23 cellular contexts compared by ENCODE assay signal in the genomic region with DNA sequence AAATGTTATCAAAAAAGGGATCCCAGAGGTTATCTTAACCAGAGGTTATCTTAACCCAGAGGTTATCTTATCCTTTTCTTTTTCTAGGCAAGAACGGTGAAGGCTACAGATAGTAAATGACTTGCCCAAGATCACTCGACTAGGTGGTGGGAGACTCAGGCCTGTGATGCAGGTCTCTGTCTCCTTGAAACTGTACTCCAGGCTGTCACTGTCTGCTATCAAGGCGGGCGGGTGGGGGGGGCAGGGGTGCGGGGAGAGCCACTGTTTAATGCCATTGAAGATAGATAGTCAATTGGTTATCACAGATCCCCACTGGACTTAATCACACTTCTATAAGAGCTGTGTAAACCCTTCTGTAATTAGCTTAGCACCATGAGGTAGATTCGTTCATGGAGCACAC.
DNase-seq lines count a peak whose midpoint lies in the region; ATAC-seq, FAIRE-seq and TF ChIP-seq lines count a peak whose summit lies in the region.
"Had no signal": no experiment of that assay in that cellular context is flagged by ENCODE, and none has a peak within 500 bp of the region (broad histone marks: within the 10 kb centered on the region; RNA-seq: fewer than 3 reads in every experiment).

No MANE protein-coding gene starts in this region.

- dilution Hi-C loops in keratinocyte (cut with MboI; ENCODE audit: extremely low pct_ligation_motif_present, low sequenced_read_pairs): no loop called here

- H3K36me3 ChIP-seq in Caco-2 (ENCODE audit: control insufficient read depth, insufficient read depth, low read length) (no peaks in the 10 kb centered on the region), endodermal cell (ENCODE audit: control insufficient read depth, insufficient read depth, low read length) (no peaks in the 10 kb centered on the region), keratinocyte (ENCODE audit: control insufficient read depth in 2 of 2, extremely low read depth in 1 of 2, insufficient read depth in 2 of 2, low read length in 2 of 2) (no peaks in the 10 kb centered on the region)
- H3K36me3 ChIP-seq: BE2C, BLaER1 had no signal

- H3K9ac ChIP-seq in endodermal cell (ENCODE audit: extremely low read depth, low read length, poor library complexity, severe bottlenecking): no peak overlapping the region
- H3K9ac ChIP-seq in keratinocyte (ENCODE audit: control insufficient read depth, extremely low read depth, insufficient read depth, low read length): no peak overlapping the region
- H3K9ac ChIP-seq: BLaER1 had no signal

- DNase-seq in Caco-2 (peak; percentile 25 to 45), endodermal cell (peak; percentile 69), keratinocyte (ENCODE audit: low read depth, low spot score) (no peak), RKO (ENCODE audit: low spot score) (no peak), SHP77 (lab: John Stamatoyannopoulos, UW) (no peak)
- DNase-seq: 8988T; ACHN; BE2C; C1 segment of cervical spinal cord; Calu3; CD4-positive, alpha-beta memory T cell; CD4-positive, CD25-positive, alpha-beta regulatory T cell; CD8-positive, alpha-beta memory T cell; COR-L47; DMS79 treated with DMSO at 0.1 percent for 48 hours; GF-D8 had no signal

- H3K4me3 Mint-ChIP-seq in Caco-2 (ENCODE audit: unreplicated experiment): no peak overlapping the region
- H3K4me3 Mint-ChIP-seq in endodermal cell: no peak overlapping the region
- H3K4me3 Mint-ChIP-seq: CD14-positive monocyte; CD4-positive, alpha-beta memory T cell; CD4-positive, CD25-positive, alpha-beta regulatory T cell; CD8-positive, alpha-beta memory T cell had no signal

- H3K4me2 ChIP-seq in keratinocyte (ENCODE audit: control insufficient read depth, extremely low read depth, insufficient read depth, low read depth, low read length): no peak overlapping the region
- H3K4me2 ChIP-seq: BLaER1 had no signal

- H3K4me3 ChIP-seq in Caco-2 (ENCODE audit: low read depth, low read length) (no peak overlapping the region), endodermal cell (ENCODE audit: low read length) (peak overlapping the region; percentile 39), keratinocyte (ENCODE audit: control insufficient read depth in 2 of 3, extremely low read depth in 1 of 3, insufficient read depth in 2 of 3, low read depth in 1 of 3, low read length in 3 of 3) (no peak overlapping the region)
- H3K4me3 ChIP-seq: BLaER1 had no signal

- no peaks in the 10 kb centered on the region for H3K36me3 Mint-ChIP-seq in Caco-2 (ENCODE audit: insufficient read depth, unreplicated experiment)
- peaks cover 1% of the 10 kb centered on the region for H3K36me3 Mint-ChIP-seq in endodermal cell (ENCODE audit: low read depth)
- H3K36me3 Mint-ChIP-seq: CD14-positive monocyte; CD4-positive, alpha-beta memory T cell; CD4-positive, CD25-positive, alpha-beta regulatory T cell; CD8-positive, alpha-beta memory T cell had no signal

- FAIRE-seq in keratinocyte (lab: Jason Lieb, UNC): peak; percentile 41
- FAIRE-seq: A204.1, G401.6, GM12891, GM18507 had no signal

- H3K4me1 Mint-ChIP-seq in Caco-2 (ENCODE audit: low read depth, unreplicated experiment) (no peaks in the 10 kb centered on the region), endodermal cell (peaks cover 33% of the 10 kb centered on the region)
- H3K4me1 Mint-ChIP-seq: CD14-positive monocyte; CD4-positive, alpha-beta memory T cell; CD8-positive, alpha-beta memory T cell had no signal

- CTCF ChIA-PET in Caco-2 (lab: Charles Lee): no interaction called here

- no TSS peak for BruUV-seq in Caco-2 (replicated peaks; lab: Mats Ljungman, UMichigan)

- no peak overlapping the region for H2AFZ ChIP-seq in keratinocyte (ENCODE audit: control insufficient read depth, low read length)

- 42 to 44% methylated on average over 2 to 4 of the region's 6 CpGs for WGBS in endodermal cell (ENCODE audit: insufficient coverage in 1 of 2, insufficient read length in 1 of 2), 2 experiments

- no peaks in the 10 kb centered on the region for H4K20me1 ChIP-seq in keratinocyte (ENCODE audit: control insufficient read depth, extremely low read depth, insufficient read depth, low read length)
- H4K20me1 ChIP-seq: BLaER1 had no signal

- POLR2A ChIA-PET in Caco-2 (lab: Charles Lee): no interaction called here

- H3K27ac ChIP-seq in endodermal cell (ENCODE audit: low read depth, low read length): no peak overlapping the region
- no peak overlapping the region for H3K27ac ChIP-seq in keratinocyte (ENCODE audit: control insufficient read depth, insufficient read depth, low read length)
- H3K27ac ChIP-seq: BLaER1 had no signal

- H3K9me3 Mint-ChIP-seq in Caco-2 (ENCODE audit: unreplicated experiment) (no peaks in the 10 kb centered on the region), endodermal cell (no peaks in the 10 kb centered on the region)

- H3K27ac Mint-ChIP-seq in Caco-2 (ENCODE audit: unreplicated experiment) (no peak overlapping the region), endodermal cell (no peak overlapping the region)
- H3K27ac Mint-ChIP-seq: CD14-positive monocyte; CD4-positive, alpha-beta memory T cell; CD4-positive, CD25-positive, alpha-beta regulatory T cell; CD8-positive, alpha-beta memory T cell had no signal

- H3K79me2 ChIP-seq in keratinocyte (ENCODE audit: control insufficient read depth, insufficient read depth, low read length): no peaks in the 10 kb centered on the region

- intact Hi-C loops in Caco-2 (cut with micrococcal nuclease; ENCODE audit: unreplicated experiment): no loop called here

- no peaks in the 10 kb centered on the region for H3K9me1 ChIP-seq in keratinocyte (ENCODE audit: control insufficient read depth, extremely low read depth, insufficient read depth, low read length)

- H3K27me3 Mint-ChIP-seq in Caco-2 (ENCODE audit: insufficient read depth, unreplicated experiment): no peaks in the 10 kb centered on the region
- H3K27me3 Mint-ChIP-seq in endodermal cell (ENCODE audit: insufficient read depth): no peaks in the 10 kb centered on the region
- H3K27me3 Mint-ChIP-seq: CD4-positive, alpha-beta memory T cell; CD4-positive, CD25-positive, alpha-beta regulatory T cell; CD8-positive, alpha-beta memory T cell had no signal

- H3K27me3 ChIP-seq in Caco-2 (replicated peaks; ENCODE audit: control insufficient read depth, insufficient read depth, low read length): no peaks in the 10 kb centered on the region
- no peaks in the 10 kb centered on the region for H3K27me3 ChIP-seq in endodermal cell (ENCODE audit: control insufficient read depth, insufficient read depth, low read length, poor library complexity, severe bottlenecking)
- no peaks in the 10 kb centered on the region for H3K27me3 ChIP-seq in keratinocyte (ENCODE audit: control insufficient read depth, extremely low read depth, insufficient read depth, low read length)
- H3K27me3 ChIP-seq: BE2C, BLaER1 had no signal

- no peak for ATAC-seq in HG03469 (IDR thresholded peaks at IDR 0.05; ENCODE audit: unreplicated experiment)

- H3K4me1 ChIP-seq in Caco-2: peaks cover 7% of the 10 kb centered on the region
- peaks cover 13% of the 10 kb centered on the region for H3K4me1 ChIP-seq in endodermal cell (ENCODE audit: control insufficient read depth, insufficient read depth, low read length)
- H3K4me1 ChIP-seq in keratinocyte (ENCODE audit: control insufficient read depth, extremely low read depth, insufficient read depth, low read length): peaks cover 13% of the 10 kb centered on the region
- H3K4me1 ChIP-seq: BE2C, BLaER1 had no signal

- TF ChIP-seq CTCF in Caco-2 (IDR thresholded peaks at IDR 0.05; ENCODE audit: insufficient read depth in 1 of 2, low read depth in 1 of 2, low read length in 1 of 2, severe bottlenecking in 1 of 2, unreplicated experiment in 1 of 2): no peak
- TF ChIP-seq CTCF in endodermal cell (conservative IDR thresholded peaks at IDR 0.05): no peak
- no peak for TF ChIP-seq CTCF in keratinocyte (optimal IDR thresholded peaks at IDR 0.05 in 1 of 3, IDR thresholded peaks at IDR 0.05 in 1 of 3, conservative IDR thresholded peaks at IDR 0.05 in 1 of 3; ENCODE audit: extremely low read depth in 1 of 3, insufficient read depth in 2 of 3, low read length in 3 of 3)

- no peaks in the 10 kb centered on the region for H3K9me3 ChIP-seq in Caco-2
- no peaks in the 10 kb centered on the region for H3K9me3 ChIP-seq in endodermal cell (ENCODE audit: control insufficient read depth, low read length)
- no peaks in the 10 kb centered on the region for H3K9me3 ChIP-seq in keratinocyte (ENCODE audit: control insufficient read depth, low read depth, low read length)
- H3K9me3 ChIP-seq: BE2C, BLaER1 had no signal

Comparison
In these comparisons a context has a peak if more than half of its experiments do, and no peak if none do; other contexts are left out.
1. DNase-seq: peak in Caco-2 (2 of 2) and endodermal cell (single experiment); none in keratinocyte (single experiment), RKO (single experiment) and SHP77 (0 of 2).